ENCODE assay signal across 9 cellular contexts in genomic region chr11:96168623-96169022, GRCh38.
DNase-seq lines count a peak whose midpoint lies in the region; ATAC-seq and TF ChIP-seq lines count a peak whose summit lies in the region.
"Had no signal": no experiment of that assay in that cellular context is flagged by ENCODE, and none has a peak within 500 bp of the region (broad histone marks: within the 10 kb centered on the region; RNA-seq: fewer than 3 reads in every experiment).

No MANE protein-coding gene starts in this region.

- no peak overlapping the region for H2BK12ac ChIP-seq in neuronal stem cell (ENCODE audit: low read length)

- H3K36me3 Mint-ChIP-seq in activated CD4-positive, alpha-beta memory T cell treated with anti-CD3 and anti-CD28 coated beads for 36 hours, result peaks cover 4% of the 10 kb centered on the region
- no peaks in the 10 kb centered on the region for H3K36me3 Mint-ChIP-seq in stimulated activated effector memory CD8-positive, alpha-beta T cell treated with anti-CD3 and anti-CD28 coated beads, Interleukin-12 subunit alpha, Interleukin-12 subunit beta, amount 100 ng/mL, for 72 hours

- no peak overlapping the region for H4K8ac ChIP-seq in neuronal stem cell (ENCODE audit: low read depth, low read length)

- H2BK15ac ChIP-seq in neuronal stem cell (ENCODE audit: low read length), result no peak overlapping the region

- H3K27me3 ChIP-seq in left ventricle myocardium inferior (ENCODE audit: low read depth), result no peaks in the 10 kb centered on the region
- H3K27me3 ChIP-seq in neuronal stem cell (ENCODE audit: control insufficient read depth in 3 of 3, insufficient read depth in 3 of 3, low read depth in 1 of 3, low read length in 3 of 3), result no peaks in the 10 kb centered on the region

- H4K91ac ChIP-seq in neuronal stem cell (ENCODE audit: low read depth, low read length, poor library complexity), result no peak overlapping the region

- H3K36me3 ChIP-seq in left ventricle myocardium inferior (no peaks in the 10 kb centered on the region), neuronal stem cell (replicated peaks in 1 of 2; ENCODE audit: control insufficient read depth in 2 of 2, insufficient read depth in 2 of 2, low read length in 2 of 2) (no peaks in the 10 kb centered on the region)

- no peak overlapping the region for H2AK5ac ChIP-seq in neuronal stem cell (ENCODE audit: low read depth, low read length)

- POLR2A ChIA-PET in activated CD4-positive, alpha-beta memory T cell treated with anti-CD3 and anti-CD28 coated beads for 36 hours (lab: Charles Lee), result interaction anchor here (1.5 kb wide), 1 partner anchor 20 kb away, joined by 3 read pairs; no protein-coding TSS in a partner anchor

- H3K4ac ChIP-seq in neuronal stem cell (ENCODE audit: low read length), result no peak overlapping the region

- no peak overlapping the region for H3K9ac ChIP-seq in neuronal stem cell (ENCODE audit: low read depth, low read length, poor library complexity)

- no peak overlapping the region for H3K14ac ChIP-seq in neuronal stem cell (ENCODE audit: low read length)

- intact Hi-C loops in activated CD4-positive, alpha-beta memory T cell treated with anti-CD3 and anti-CD28 coated beads for 36 hours (cut with micrococcal nuclease), result no loop called here
- intact Hi-C loops in left ventricle myocardium inferior (cut with micrococcal nuclease), result no loop called here

- H3K4me1 Mint-ChIP-seq in activated CD4-positive, alpha-beta memory T cell treated with anti-CD3 and anti-CD28 coated beads for 36 hours (ENCODE audit: low read depth), result peaks cover 61% of the 10 kb centered on the region
- H3K4me1 Mint-ChIP-seq in stimulated activated effector memory CD8-positive, alpha-beta T cell treated with anti-CD3 and anti-CD28 coated beads, Interleukin-12 subunit alpha, Interleukin-12 subunit beta, amount 100 ng/mL, for 72 hours, result peaks cover 50% of the 10 kb centered on the region

- H3K4me3 Mint-ChIP-seq in activated CD4-positive, alpha-beta memory T cell treated with anti-CD3 and anti-CD28 coated beads for 36 hours, result no peak overlapping the region
- peak overlapping the region; percentile 41 for H3K4me3 Mint-ChIP-seq in stimulated activated effector memory CD8-positive, alpha-beta T cell treated with anti-CD3 and anti-CD28 coated beads, Interleukin-12 subunit alpha, Interleukin-12 subunit beta, amount 100 ng/mL, for 72 hours

- no peaks in the 10 kb centered on the region for H3K9me3 Mint-ChIP-seq in activated CD4-positive, alpha-beta memory T cell treated with anti-CD3 and anti-CD28 coated beads for 36 hours
- H3K9me3 Mint-ChIP-seq in stimulated activated effector memory CD8-positive, alpha-beta T cell treated with anti-CD3 and anti-CD28 coated beads, Interleukin-12 subunit alpha, Interleukin-12 subunit beta, amount 100 ng/mL, for 72 hours, result no peaks in the 10 kb centered on the region

- H3K4me2 ChIP-seq in neuronal stem cell (ENCODE audit: insufficient read depth, low read length, poor library complexity, severe bottlenecking), result no peak overlapping the region

- H2BK5ac ChIP-seq in neuronal stem cell (ENCODE audit: low read length), result no peak overlapping the region

- CTCF ChIA-PET in activated CD4-positive, alpha-beta memory T cell treated with anti-CD3 and anti-CD28 coated beads for 36 hours (lab: Charles Lee), result interaction anchor here (0.9 to 1.0 kb wide), 3 partner anchors 17 to 175 kb away, joined by 3 read pairs; partner anchors contain the start of gene MAML2

- H3K4me1 ChIP-seq in left ventricle myocardium inferior, result peaks cover 37% of the 10 kb centered on the region
- peaks cover 9 to 10% of the 10 kb centered on the region in 2 donors for H3K4me1 ChIP-seq in neuronal stem cell (ENCODE audit: control insufficient read depth in 2 of 2, insufficient read depth in 1 of 2, low read depth in 1 of 2, low read length in 2 of 2)

- no peak overlapping the region for H3K23ac ChIP-seq in neuronal stem cell (ENCODE audit: low read depth, low read length, poor library complexity)

- peak overlapping the region; percentile 76 for H3K27ac Mint-ChIP-seq in activated CD4-positive, alpha-beta memory T cell treated with anti-CD3 and anti-CD28 coated beads for 36 hours
- H3K27ac Mint-ChIP-seq in stimulated activated effector memory CD8-positive, alpha-beta T cell treated with anti-CD3 and anti-CD28 coated beads, Interleukin-12 subunit alpha, Interleukin-12 subunit beta, amount 100 ng/mL, for 72 hours, result peak overlapping the region; percentile 36

- no peak overlapping the region for H2BK120ac ChIP-seq in neuronal stem cell (ENCODE audit: low read depth, low read length)

- ATAC-seq in stimulated activated effector memory CD8-positive, alpha-beta T cell treated with anti-CD3 and anti-CD28 coated beads, Interleukin-12 subunit alpha, Interleukin-12 subunit beta, amount 100 ng/mL, for 72 hours, result peak; percentile 89
- no peak for ATAC-seq in GM19397 (IDR thresholded peaks at IDR 0.05; ENCODE audit: unreplicated experiment)

- H3K27me3 Mint-ChIP-seq in activated CD4-positive, alpha-beta memory T cell treated with anti-CD3 and anti-CD28 coated beads for 36 hours, result no peaks in the 10 kb centered on the region

- peak; percentile 83 for DNase-seq in HPDE6-E6E7 (ENCODE audit: extremely low spot score)
- DNase-seq in activated CD4-positive, alpha-beta memory T cell treated with anti-CD3 and anti-CD28 coated beads for 36 hours, result peak; percentile 42
- no peak for DNase-seq in left ventricle myocardium inferior
- peak in 1 of 2 donors; percentile 61 for DNase-seq in stimulated activated effector memory CD8-positive, alpha-beta T cell treated with anti-CD3 and anti-CD28 coated beads, Interleukin-12 subunit alpha, Interleukin-12 subunit beta, amount 100 ng/mL, for 72 hours (ENCODE audit: low spot score in 2 of 2)
- DNase-seq in neuronal stem cell (ENCODE audit: low spot score), result no peak
- DNase-seq in NCI-H2107 (lab: John Stamatoyannopoulos, UW), result no peak
- DNase-seq in NCI-H1092 (lab: John Stamatoyannopoulos, UW), result no peak
- DNase-seq: effector memory CD4-positive, alpha-beta T cell had no signal

- TF ChIP-seq CTCF in left ventricle myocardium inferior (IDR thresholded peaks at IDR 0.05; ENCODE audit: borderline replicate concordance), result no peak

- no peaks in the 10 kb centered on the region for H3K79me1 ChIP-seq in neuronal stem cell (ENCODE audit: low read depth, low read length)

- WGBS in neuronal stem cell (ENCODE audit: extremely low coverage in 2 of 2, insufficient read length in 2 of 2, insufficient replicate concordance in 1 of 2), 2 donors, result no CpG with 5 or more reads among the region's 2 CpGs

- H3K18ac ChIP-seq in neuronal stem cell (ENCODE audit: low read length), result no peak overlapping the region

- no peak overlapping the region for H2AFZ ChIP-seq in neuronal stem cell (ENCODE audit: low read length)

- no peak overlapping the region for H3K4me3 ChIP-seq in left ventricle myocardium inferior
- no peak overlapping the region for H3K4me3 ChIP-seq in neuronal stem cell (ENCODE audit: low read length in 2 of 2)

- no peaks in the 10 kb centered on the region for H3K9me3 ChIP-seq in left ventricle myocardium inferior (replicated peaks)
- no peaks in the 10 kb centered on the region for H3K9me3 ChIP-seq in neuronal stem cell (replicated peaks in 1 of 2; ENCODE audit: control insufficient read depth in 2 of 2, insufficient read depth in 1 of 2, low read depth in 1 of 2, low read length in 2 of 2)

- H3K27ac ChIP-seq in left ventricle myocardium inferior (replicated peaks) (peak overlapping the region; percentile 52), neuronal stem cell (replicated peaks; ENCODE audit: low read length) (no peak overlapping the region)

Comparison
In these comparisons a context has a peak if more than half of its experiments do, and no peak if none do; other contexts are left out.
1. DNase-seq: peak in HPDE6-E6E7 (single experiment) and activated CD4-positive, alpha-beta memory T cell treated with anti-CD3 and anti-CD28 coated beads for 36 hours (single experiment); none in left ventricle myocardium inferior (single experiment), neuronal stem cell (single experiment), NCI-H2107 (single experiment) and NCI-H1092 (single experiment).